In genomic region chr7:39948375-39948774, GRCh38 we compare ENCODE assay signal across 8 cellular contexts. TPM values are rescaled to one million over a fixed set of nuclear protein-coding genes. Genes with fewer than 3 reads are reported as not detected.
DNase-seq lines count a peak whose midpoint lies in the region; ATAC-seq, FAIRE-seq and TF ChIP-seq lines count a peak whose summit lies in the region.

No MANE protein-coding gene starts in this region.

- H3K9me3 ChIP-seq in small intestine (ENCODE audit: control insufficient read depth, low read depth) = no peaks in the 10 kb centered on the region

- TF ChIP-seq POLR2A in GM12891 (IDR thresholded peaks at IDR 0.05; ENCODE audit: low read depth, low read length) (no peak), GM12892 (IDR thresholded peaks at IDR 0.05; ENCODE audit: low read depth, low read length) (no peak)

- 26 to 43% (median 36%) methylated on average over 8 of the region's 8 CpGs for WGBS in small intestine, 3 donors

- peak; percentile 42 for DNase-seq in activated CD8-positive, alpha-beta memory T cell treated with anti-CD3 and anti-CD28 coated beads, Interleukin-2, amount 10 ng/mL, durations not matched to agents 7 days and 5 days
- no peak for DNase-seq in activated CD8-positive, alpha-beta memory T cell treated with anti-CD3 and anti-CD28 coated beads for 24 hours
- peak; percentile 21 for DNase-seq in activated CD4-positive, alpha-beta memory T cell treated with anti-CD3 and anti-CD28 coated beads, Interleukin-2, amount 10 ng/mL, durations not matched to agents 7 days and 5 days
- DNase-seq in foreskin melanocyte (peak; percentile 14), small intestine (peak; percentile 18), GM12891 (ENCODE audit: insufficient read length, low spot score) (no peak), GM12892 (ENCODE audit: insufficient read length) (no peak)

- H3K27me3 ChIP-seq in small intestine (ENCODE audit: control insufficient read depth in 2 of 2, insufficient read depth in 2 of 2, low read length in 2 of 2) = no peaks in the 10 kb centered on the region

- peak overlapping the region; percentile 98 for H3K27ac ChIP-seq in small intestine (ENCODE audit: low read depth in 1 of 2, low read length in 1 of 2)

- peak overlapping the region in 1 of 2 donors; percentile 67 for H3K4me3 ChIP-seq in small intestine (ENCODE audit: low read depth in 1 of 2, low read length in 2 of 2)

- no peak for ATAC-seq in activated CD8-positive, alpha-beta memory T cell treated with anti-CD3 and anti-CD28 coated beads, Interleukin-2, amount 10 ng/mL, durations not matched to agents 7 days and 5 days
- ATAC-seq in HG02973 (IDR thresholded peaks at IDR 0.05; ENCODE audit: unreplicated experiment) = no peak

- peak overlapping the region; percentile 98 for H3K4me3 Mint-ChIP-seq in activated CD8-positive, alpha-beta memory T cell treated with anti-CD3 and anti-CD28 coated beads, Interleukin-2, amount 10 ng/mL, durations not matched to agents 7 days and 5 days
- peak overlapping the region; percentile 97 for H3K4me3 Mint-ChIP-seq in activated CD4-positive, alpha-beta memory T cell treated with anti-CD3 and anti-CD28 coated beads, Interleukin-2, amount 10 ng/mL, durations not matched to agents 7 days and 5 days

- H3K36me3 ChIP-seq in small intestine (ENCODE audit: control insufficient read depth in 2 of 2, insufficient read depth in 2 of 2, low read length in 2 of 2) = no peaks in the 10 kb centered on the region

- FAIRE-seq in small intestine (lab: Jason Lieb, UNC) = no peak
- FAIRE-seq in GM12891 (lab: Jason Lieb, UNC) = no peak
- FAIRE-seq in GM12892 (lab: Jason Lieb, UNC) = no peak

- no peaks in the 10 kb centered on the region for H3K4me1 ChIP-seq in small intestine (ENCODE audit: control insufficient read depth in 2 of 2, insufficient read depth in 1 of 2, low read depth in 1 of 2, low read length in 1 of 2)

- H3K36me3 Mint-ChIP-seq in activated CD8-positive, alpha-beta memory T cell treated with anti-CD3 and anti-CD28 coated beads, Interleukin-2, amount 10 ng/mL, durations not matched to agents 7 days and 5 days = peaks cover 12% of the 10 kb centered on the region
- H3K36me3 Mint-ChIP-seq in activated CD4-positive, alpha-beta memory T cell treated with anti-CD3 and anti-CD28 coated beads, Interleukin-2, amount 10 ng/mL, durations not matched to agents 7 days and 5 days (ENCODE audit: low read depth) = peaks cover 20% of the 10 kb centered on the region

- CTCF ChIA-PET in activated CD8-positive, alpha-beta memory T cell treated with anti-CD3 and anti-CD28 coated beads, Interleukin-2, amount 10 ng/mL, durations not matched to agents 7 days and 5 days (lab: Charles Lee) = interaction anchor here (0.7 to 3.2 kb wide), 5 partner anchors 8 to 186 kb away, joined by 3 to 18 read pairs (median 5); partner anchors contain the start of genes MPLKIP and SUGCT
- CTCF ChIA-PET in activated CD4-positive, alpha-beta memory T cell treated with anti-CD3 and anti-CD28 coated beads, Interleukin-2, amount 10 ng/mL, durations not matched to agents 7 days and 5 days (lab: Charles Lee) = interaction anchor here (0.7 to 3.9 kb wide), 4 partner anchors 52 to 368 kb away, joined by 3 to 18 read pairs (median 6); no protein-coding TSS in a partner anchor

- POLR2A ChIA-PET in activated CD4-positive, alpha-beta memory T cell treated with anti-CD3 and anti-CD28 coated beads, Interleukin-2, amount 10 ng/mL, durations not matched to agents 7 days and 5 days (lab: Charles Lee) = interaction anchor here (0.9 to 5.5 kb wide), 13 partner anchors 9 to 366 kb away, joined by 3 to 45 read pairs (median 4); partner anchors contain the start of genes MPLKIP, RALA and SUGCT

- peaks cover 27% of the 10 kb centered on the region for H3K4me1 Mint-ChIP-seq in activated CD8-positive, alpha-beta memory T cell treated with anti-CD3 and anti-CD28 coated beads, Interleukin-2, amount 10 ng/mL, durations not matched to agents 7 days and 5 days
- H3K4me1 Mint-ChIP-seq in activated CD4-positive, alpha-beta memory T cell treated with anti-CD3 and anti-CD28 coated beads, Interleukin-2, amount 10 ng/mL, durations not matched to agents 7 days and 5 days = peaks cover 28% of the 10 kb centered on the region

- H3K27me3 Mint-ChIP-seq in activated CD8-positive, alpha-beta memory T cell treated with anti-CD3 and anti-CD28 coated beads, Interleukin-2, amount 10 ng/mL, durations not matched to agents 7 days and 5 days = peaks cover 4% of the 10 kb centered on the region
- H3K27me3 Mint-ChIP-seq in activated CD4-positive, alpha-beta memory T cell treated with anti-CD3 and anti-CD28 coated beads, Interleukin-2, amount 10 ng/mL, durations not matched to agents 7 days and 5 days = no peaks in the 10 kb centered on the region

- peak overlapping the region; percentile 100 for H3K27ac Mint-ChIP-seq in activated CD8-positive, alpha-beta memory T cell treated with anti-CD3 and anti-CD28 coated beads, Interleukin-2, amount 10 ng/mL, durations not matched to agents 7 days and 5 days
- H3K27ac Mint-ChIP-seq in activated CD4-positive, alpha-beta memory T cell treated with anti-CD3 and anti-CD28 coated beads, Interleukin-2, amount 10 ng/mL, durations not matched to agents 7 days and 5 days = peak overlapping the region; percentile 100

- no peaks in the 10 kb centered on the region for H3K9me3 Mint-ChIP-seq in activated CD8-positive, alpha-beta memory T cell treated with anti-CD3 and anti-CD28 coated beads, Interleukin-2, amount 10 ng/mL, durations not matched to agents 7 days and 5 days (ENCODE audit: low read depth)
- no peaks in the 10 kb centered on the region for H3K9me3 Mint-ChIP-seq in activated CD4-positive, alpha-beta memory T cell treated with anti-CD3 and anti-CD28 coated beads, Interleukin-2, amount 10 ng/mL, durations not matched to agents 7 days and 5 days

TF ChIP-seq in GM12891, 5 proteins besides CTCF, POLR2A, EP300 and RAD21:
- TF ChIP-seq SPI1 (IDR thresholded peaks at IDR 0.05; ENCODE audit: low read depth, low read length) (no peak), PAX5 (IDR thresholded peaks at IDR 0.05; ENCODE audit: insufficient read depth, low read length, severe bottlenecking) (no peak), POU2F2 (IDR thresholded peaks at IDR 0.05; ENCODE audit: low read depth, low read length) (no peak), TAF1 (IDR thresholded peaks at IDR 0.05; ENCODE audit: low read depth, low read length) (no peak), POLR2AphosphoS5 (IDR thresholded peaks at IDR 0.05; ENCODE audit: low read depth, low read length) (no peak)
TF ChIP-seq in GM12891: peak in this region for 0.

RNA-seq across cellular contexts. Expression of gene CDK13, which starts 1.7 kb away (rescaled TPM):
- 10 to 100 TPM; 43.9 to 57.9 TPM for total RNA-seq in activated CD8-positive, alpha-beta memory T cell treated with anti-CD3 and anti-CD28 coated beads, Interleukin-2, amount 10 ng/mL, durations not matched to agents 7 days and 5 days
- total RNA-seq in activated CD4-positive, alpha-beta memory T cell treated with anti-CD3 and anti-CD28 coated beads, Interleukin-2, amount 10 ng/mL, durations not matched to agents 7 days and 5 days = 10 to 100 TPM; 46.5 to 48.7 TPM
- polyA plus RNA-seq in small intestine = 10 to 100 TPM; 10.3 to 14.8 (median 14.1) TPM
- 14.7 TPM for polyA plus RNA-seq in GM12891 (2012; ENCODE audit: low read depth, missing spikeins)
- 26.2 TPM for polyA plus RNA-seq in GM12892 (2012; ENCODE audit: missing spikeins)

Comparison
In these comparisons a context has a peak if more than half of its experiments do, and no peak if none do; other contexts are left out.
1. DNase-seq: peak in activated CD8-positive, alpha-beta memory T cell treated with anti-CD3 and anti-CD28 coated beads, Interleukin-2, amount 10 ng/mL, durations not matched to agents 7 days and 5 days (single experiment), activated CD4-positive, alpha-beta memory T cell treated with anti-CD3 and anti-CD28 coated beads, Interleukin-2, amount 10 ng/mL, durations not matched to agents 7 days and 5 days (single experiment), foreskin melanocyte (single experiment) and small intestine (single experiment); none in activated CD8-positive, alpha-beta memory T cell treated with anti-CD3 and anti-CD28 coated beads for 24 hours (single experiment), GM12891 (single experiment) and GM12892 (single experiment).